In the genomic region with DNA sequence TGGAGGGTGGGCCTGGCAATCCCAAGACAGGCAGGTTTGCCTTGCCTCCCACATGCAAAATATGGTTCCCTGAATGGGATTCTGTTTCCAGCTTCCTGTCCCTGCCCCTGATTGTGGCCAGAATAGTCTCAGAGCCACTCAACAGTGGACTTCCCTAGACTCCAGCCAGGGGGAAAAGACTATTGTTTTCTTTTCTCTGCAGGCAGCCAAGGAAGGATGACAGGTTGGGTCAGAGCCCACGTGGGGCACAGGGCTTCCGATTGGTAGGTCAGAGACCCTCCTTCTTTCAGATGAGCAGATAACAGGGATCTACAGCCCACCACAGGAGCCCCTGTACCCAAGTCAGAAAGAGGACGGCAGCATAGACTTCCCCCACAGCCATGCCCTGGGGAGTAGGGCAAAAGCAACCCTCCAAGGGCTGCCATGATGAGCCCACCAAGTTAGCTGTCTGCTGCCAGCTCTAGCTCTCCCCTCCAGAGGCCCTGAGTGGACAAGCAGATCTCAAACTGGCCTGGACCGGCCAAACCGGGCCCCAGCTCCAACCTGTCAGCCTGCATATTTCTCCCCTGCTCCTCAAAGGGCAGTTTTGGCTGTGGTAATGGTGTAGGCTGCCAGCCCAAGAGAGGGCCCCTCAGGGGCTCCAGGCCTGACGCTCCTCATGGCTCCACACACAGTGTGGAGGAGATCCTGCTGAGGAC, we compare ENCODE assay signal across 1 cellular context.
TF ChIP-seq lines count a peak whose summit lies in the region.

No MANE protein-coding gene starts in this region.

TF ChIP-seq in K562, 482 proteins besides CTCF, POLR2A, EP300 and RAD21:
- no peak for TF ChIP-seq NUFIP1 (IDR thresholded peaks at IDR 0.05; ENCODE audit: partially characterized antibody)
- peak; percentile 2; the same call in 1 of the 2 replicates for TF ChIP-seq RBFOX2 (IDR thresholded peaks at IDR 0.05; ENCODE audit: low read depth, low read length)
